In the genomic region with DNA sequence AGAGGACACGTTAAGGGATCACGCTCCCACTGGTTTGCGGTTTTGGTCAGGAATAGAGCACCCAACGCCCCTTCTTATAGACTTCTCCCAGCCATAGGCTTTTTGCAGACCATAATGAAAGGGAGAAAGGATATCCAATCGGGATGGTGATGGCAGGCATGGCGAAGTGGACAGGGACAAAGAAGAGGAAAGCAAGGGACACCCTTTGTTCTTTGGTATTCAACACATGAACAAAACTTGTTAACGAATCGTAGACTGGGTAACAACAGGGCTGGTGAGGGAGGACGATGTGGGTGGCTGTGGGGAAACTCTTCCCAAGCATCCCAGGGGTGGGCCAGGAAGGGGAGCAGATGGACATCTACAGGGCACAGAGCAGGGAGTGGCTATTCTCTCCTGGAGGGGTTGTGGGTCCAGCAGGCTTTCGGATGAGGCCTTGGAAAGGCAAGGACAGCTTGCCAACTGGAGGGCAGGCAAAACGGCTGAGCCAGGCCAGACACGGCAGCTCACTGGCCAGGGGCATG, we compare ENCODE assay signal across 8 cellular contexts. TPM values are rescaled to one million over a fixed set of nuclear protein-coding genes. Genes with fewer than 3 reads are reported as not detected.
A peak's percentile ranks its signal among the peaks of the same experiment; 100 is the strongest.
DNase-seq lines count a peak whose midpoint lies in the region; ATAC-seq and TF ChIP-seq lines count a peak whose summit lies in the region.

No MANE protein-coding gene starts in this region.

- H3K27ac ChIP-seq in transverse colon, result peak overlapping the region; percentile 93 to 99 (median 95)

- H3K4me3 ChIP-seq in transverse colon, result peak overlapping the region; percentile 54 to 98 (median 83)

- TF ChIP-seq POLR2A in transverse colon (IDR thresholded peaks at IDR 0.05), result no peak

- no peaks in the 10 kb centered on the region for H3K9me3 Mint-ChIP-seq in activated T-cell treated with anti-CD3 and anti-CD28 coated beads, Interleukin-2, amount 50 U/mL, for 4 hours
- H3K9me3 Mint-ChIP-seq in brain, result peaks cover 2 to 12% (median 3%) of the 10 kb centered on the region in 5 experiments

- WGBS in transverse colon (ENCODE audit: low coverage in 1 of 2), 2 donors, result 79 to 85% methylated on average over 7 to 12 of the region's 12 CpGs

- H3K4me1 ChIP-seq in transverse colon, result peaks cover 4 to 28% (median 16%) of the 10 kb centered on the region in 4 donors

- in situ Hi-C loops in transverse colon (cut with MboI; ENCODE audit: low pct_ligation_motif_present in 1 of 4, low pct_unique_long_range_greater_than_20kb in 1 of 4, low sequenced_read_pairs in 3 of 4), result no loop called here

- ATAC-seq in activated T-cell treated with anti-CD3 and anti-CD28 coated beads, Interleukin-2, amount 50 U/mL, for 4 hours, result no peak
- no peak for ATAC-seq in GM21786 (IDR thresholded peaks at IDR 0.05; ENCODE audit: unreplicated experiment)
- ATAC-seq in GM18909 (IDR thresholded peaks at IDR 0.05; ENCODE audit: poor library complexity, unreplicated experiment), result no peak

- no peaks in the 10 kb centered on the region for H3K9me3 ChIP-seq in transverse colon

- no peaks in the 10 kb centered on the region for H3K27me3 Mint-ChIP-seq in activated T-cell treated with anti-CD3 and anti-CD28 coated beads, Interleukin-2, amount 50 U/mL, for 4 hours (ENCODE audit: low read depth)
- H3K27me3 Mint-ChIP-seq in brain, result peaks cover 28% of the 10 kb centered on the region

- H3K4me1 Mint-ChIP-seq in activated T-cell treated with anti-CD3 and anti-CD28 coated beads, Interleukin-2, amount 50 U/mL, for 4 hours (ENCODE audit: low read depth), result peaks cover 26% of the 10 kb centered on the region
- peaks cover 33% of the 10 kb centered on the region for H3K4me1 Mint-ChIP-seq in brain

- intact Hi-C loops in transverse colon (cut with DNase I; ENCODE audit: low total_unique reads), result no loop called here

- DNase-seq in activated T-cell treated with anti-CD3 and anti-CD28 coated beads, Interleukin-2, amount 50 U/mL, for 4 hours, result no peak
- no peak for DNase-seq in activated T-cell treated with anti-CD3 and anti-CD28 coated beads for 4 hours
- DNase-seq in medulla oblongata (ENCODE audit: extremely low spot score), result peak; percentile 42
- DNase-seq in transverse colon, result no peak
- DNase-seq in putamen (ENCODE audit: low spot score), result no peak

- no peaks in the 10 kb centered on the region for H3K27me3 ChIP-seq in transverse colon

- peak overlapping the region; percentile 83 to 98 (median 97) for H3K27ac Mint-ChIP-seq in brain

- TF ChIP-seq CTCF in brain (conservative IDR thresholded peaks at IDR 0.05) (no peak), transverse colon (IDR thresholded peaks at IDR 0.05) (no peak)

- H3K4me3 Mint-ChIP-seq in activated T-cell treated with anti-CD3 and anti-CD28 coated beads, Interleukin-2, amount 50 U/mL, for 4 hours, result peak overlapping the region; percentile 99
- peak overlapping the region; percentile 98 to 100 (median 99) for H3K4me3 Mint-ChIP-seq in brain

- peaks cover 0 to 17% (median 5%) of the 10 kb centered on the region in 4 donors for H3K36me3 ChIP-seq in transverse colon

- TF ChIP-seq EP300 in transverse colon (IDR thresholded peaks at IDR 0.05; ENCODE audit: low read depth), result no peak

- peaks cover 31% of the 10 kb centered on the region for H3K36me3 Mint-ChIP-seq in activated T-cell treated with anti-CD3 and anti-CD28 coated beads, Interleukin-2, amount 50 U/mL, for 4 hours (ENCODE audit: insufficient read depth)
- H3K36me3 Mint-ChIP-seq in brain, result peaks cover 32% of the 10 kb centered on the region

RNA-seq across cellular contexts. Expression of a gene that starts 1.4 kb away (rescaled TPM):
- total RNA-seq in activated T-cell treated with anti-CD3 and anti-CD28 coated beads, Interleukin-2, amount 50 U/mL, for 4 hours, result 1,000 to 10,000 TPM; 3,050 to 3,190 (median 3,088) TPM
- 1,424 TPM for polyA plus RNA-seq in brain (ENCODE audit: insufficient read depth, low read depth, low replicate concordance)
- total RNA-seq in transverse colon, result 100 to 1,000 TPM; 105 to 371 (median 242) TPM

RNA-seq across cellular contexts. Expression of a gene that starts 11.9 kb away (rescaled TPM):
- total RNA-seq in activated T-cell treated with anti-CD3 and anti-CD28 coated beads, Interleukin-2, amount 50 U/mL, for 4 hours, result 10 to 100 TPM; 35.0 to 42.5 (median 40.8) TPM
- 68.7 TPM for polyA plus RNA-seq in brain (ENCODE audit: insufficient read depth, low read depth, low replicate concordance)
- total RNA-seq in transverse colon, result 10 to 100 TPM in 3 of 4 donors, 1 to 10 TPM in 1; 9.0 to 36.4 (median 22.5) TPM

RNA-seq across cellular contexts. Expression of a gene that starts 19.9 kb away (rescaled TPM):
- 10 to 100 TPM; 30.0 to 36.4 (median 33.1) TPM for total RNA-seq in activated T-cell treated with anti-CD3 and anti-CD28 coated beads, Interleukin-2, amount 50 U/mL, for 4 hours
- 10.8 TPM for polyA plus RNA-seq in brain (ENCODE audit: insufficient read depth, low read depth, low replicate concordance)
- total RNA-seq in transverse colon, result 10 to 100 TPM in 3 of 4 donors, 1 to 10 TPM in 1; 2.6 to 67.3 (median 19.0) TPM

RNA-seq across cellular contexts. Expression of a gene that starts 22.1 kb away (rescaled TPM):
- 100 to 1,000 TPM; 165 to 199 (median 181) TPM for total RNA-seq in activated T-cell treated with anti-CD3 and anti-CD28 coated beads, Interleukin-2, amount 50 U/mL, for 4 hours
- 35.6 TPM for polyA plus RNA-seq in brain (ENCODE audit: insufficient read depth, low read depth, low replicate concordance)
- total RNA-seq in transverse colon, result 10 to 100 TPM; 25.1 to 45.2 (median 35.6) TPM

RNA-seq across cellular contexts. Expression of a gene that starts 24.8 kb away (rescaled TPM):
- total RNA-seq in activated T-cell treated with anti-CD3 and anti-CD28 coated beads, Interleukin-2, amount 50 U/mL, for 4 hours, result under 1 TPM in 2 of 3 donors, not detected in 1; 0.03 to 0.05 TPM
- polyA plus RNA-seq in brain (ENCODE audit: insufficient read depth, low read depth, low replicate concordance), result 45.5 TPM
- 1 to 10 TPM in 2 of 4 donors, under 1 TPM in 2; 0.14 to 3.8 (median 1.7) TPM for total RNA-seq in transverse colon

Comparison
In these comparisons a context has a peak if more than half of its experiments do, and no peak if none do; other contexts are left out.
1. RNA of a gene that starts 1.4 kb away (total RNA-seq): 3,050 to 3,190 TPM in activated T-cell treated with anti-CD3 and anti-CD28 coated beads, Interleukin-2, amount 50 U/mL, for 4 hours; 105 to 371 TPM in transverse colon; every median in the first group is over 4 times any median in the second.